ENCODE assay signal across 20 cellular contexts in genomic region chr3:123734527-123734902, GRCh38.
"Had no signal": no experiment of that assay in that cellular context is flagged by ENCODE, and none has a peak within 500 bp of the region (broad histone marks: within the 10 kb centered on the region; RNA-seq: fewer than 3 reads in every experiment).

No MANE protein-coding gene starts in this region.

- DNase-seq: activated CD4-positive, alpha-beta T cell treated with anti-CD3 and anti-CD28 coated beads for 4 hours; activated CD8-positive, alpha-beta memory T cell treated with anti-CD3 and anti-CD28 coated beads, Interleukin-2, amount 50 U/mL, for 4 hours; activated CD8-positive, alpha-beta T cell treated with anti-CD3 and anti-CD28 coated beads for 36 hours; activated gamma-delta T cell treated with Interleukin-2 at 50 U/mL for 16 hours; activated naive CD8-positive, alpha-beta T cell treated with anti-CD3 and anti-CD28 coated beads, Interleukin-2, amount 10 ng/mL, durations not matched to agents 7 days and 5 days; activated T-cell treated with anti-CD3 and anti-CD28 coated beads, Interleukin-2, amount 50 U/mL, for 72 hours; aorta; colonic mucosa; effector CD4-positive, alpha-beta T cell; naive thymus-derived CD4-positive, alpha-beta T cell; spleen; stimulated activated naive CD4-positive, alpha-beta T cell; substantia nigra; T-helper 1 cell; upper lobe of left lung had no signal

- H3K4me2 ChIP-seq: hepatocyte had no signal

- H3K4me3 ChIP-seq: cardiac muscle cell, colonic mucosa, hepatocyte, right atrium auricular region, spleen, upper lobe of left lung had no signal

- ATAC-seq: activated CD8-positive, alpha-beta T cell treated with anti-CD3 and anti-CD28 coated beads for 36 hours; activated T-cell treated with anti-CD3 and anti-CD28 coated beads, Interleukin-2, amount 50 U/mL, for 72 hours; naive thymus-derived CD4-positive, alpha-beta T cell had no signal

- H3K4me3 Mint-ChIP-seq: activated CD8-positive, alpha-beta T cell treated with anti-CD3 and anti-CD28 coated beads for 36 hours; activated naive CD8-positive, alpha-beta T cell treated with anti-CD3 and anti-CD28 coated beads, Interleukin-2, amount 10 ng/mL, durations not matched to agents 7 days and 5 days; activated T-cell treated with anti-CD3 and anti-CD28 coated beads, Interleukin-2, amount 50 U/mL, for 72 hours; mesothelial cell of epicardium; naive thymus-derived CD4-positive, alpha-beta T cell had no signal

- H3K36me3 ChIP-seq: cardiac muscle cell, colonic mucosa, neutrophil, right atrium auricular region, spleen had no signal

- H3K4me1 Mint-ChIP-seq: activated naive CD8-positive, alpha-beta T cell treated with anti-CD3 and anti-CD28 coated beads, Interleukin-2, amount 10 ng/mL, durations not matched to agents 7 days and 5 days; naive thymus-derived CD4-positive, alpha-beta T cell had no signal

- H3K27ac Mint-ChIP-seq: activated CD8-positive, alpha-beta T cell treated with anti-CD3 and anti-CD28 coated beads for 36 hours; activated naive CD8-positive, alpha-beta T cell treated with anti-CD3 and anti-CD28 coated beads, Interleukin-2, amount 10 ng/mL, durations not matched to agents 7 days and 5 days; activated T-cell treated with anti-CD3 and anti-CD28 coated beads, Interleukin-2, amount 50 U/mL, for 72 hours; mesothelial cell of epicardium; naive thymus-derived CD4-positive, alpha-beta T cell had no signal

- H3K27ac ChIP-seq: cardiac muscle cell, colonic mucosa, hepatocyte, neutrophil, right atrium auricular region, spleen, upper lobe of left lung had no signal

- H3K9me3 Mint-ChIP-seq: activated CD8-positive, alpha-beta T cell treated with anti-CD3 and anti-CD28 coated beads for 36 hours; activated naive CD8-positive, alpha-beta T cell treated with anti-CD3 and anti-CD28 coated beads, Interleukin-2, amount 10 ng/mL, durations not matched to agents 7 days and 5 days; activated T-cell treated with anti-CD3 and anti-CD28 coated beads, Interleukin-2, amount 50 U/mL, for 72 hours; mesothelial cell of epicardium had no signal

- H2AFZ ChIP-seq: hepatocyte had no signal

- H3K79me2 ChIP-seq: hepatocyte had no signal

- H3K9me3 ChIP-seq: colonic mucosa, neutrophil, right atrium auricular region, spleen, upper lobe of left lung had no signal

- H3K4me1 ChIP-seq: colonic mucosa, right atrium auricular region, spleen, upper lobe of left lung had no signal

- H3K36me3 Mint-ChIP-seq: activated naive CD8-positive, alpha-beta T cell treated with anti-CD3 and anti-CD28 coated beads, Interleukin-2, amount 10 ng/mL, durations not matched to agents 7 days and 5 days; mesothelial cell of epicardium; naive thymus-derived CD4-positive, alpha-beta T cell had no signal

- H3K27me3 ChIP-seq: colonic mucosa, hepatocyte, neutrophil, right atrium auricular region, spleen, upper lobe of left lung had no signal
